31 cellular contexts compared by ENCODE assay signal in the genomic region with DNA sequence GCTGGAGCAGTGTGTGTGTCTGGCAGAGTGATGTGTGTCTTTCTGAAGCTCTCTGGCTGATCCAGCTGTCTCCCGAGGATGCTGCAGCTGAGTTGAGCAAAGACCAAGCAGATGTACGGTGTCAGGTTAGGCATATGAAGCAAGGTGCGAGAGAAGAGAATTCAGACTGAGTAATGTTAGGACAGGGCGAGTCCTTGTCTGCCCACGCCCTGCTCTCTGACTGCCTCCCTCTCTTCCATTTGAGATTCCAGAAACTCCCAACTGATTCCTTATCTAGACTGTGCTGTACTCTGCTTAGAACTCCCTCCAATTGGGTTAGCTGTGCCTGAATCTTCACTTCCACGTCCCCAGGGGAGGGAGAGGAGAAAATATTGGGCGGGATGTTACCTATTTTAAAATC. TPM values are rescaled to one million over a fixed set of nuclear protein-coding genes. Genes with fewer than 3 reads are reported as not detected.
DNase-seq lines count a peak whose midpoint lies in the region; ATAC-seq and TF ChIP-seq lines count a peak whose summit lies in the region.
"Had no signal": no experiment of that assay in that cellular context is flagged by ENCODE, and none has a peak within 500 bp of the region (broad histone marks: within the 10 kb centered on the region; RNA-seq: fewer than 3 reads in every experiment).

No MANE protein-coding gene starts in this region.

- no peaks in the 10 kb centered on the region for H3K36me3 ChIP-seq in neural progenitor cell
- H3K36me3 ChIP-seq: HAP-1 had no signal

- no peak for DNase-seq in stimulated activated naive CD8-positive, alpha-beta T cell treated with anti-CD3 and anti-CD28 coated beads, Interleukin-15, amount 100 ng/mL, for 72 hours
- DNase-seq in caudate nucleus (lab: John Stamatoyannopoulos, UW): peak in 12 of 61 donors; percentile 10 to 83 (median 37)
- DNase-seq in neural crest cell (ENCODE audit: low read depth, low spot score): no peak
- DNase-seq in neural progenitor cell (ENCODE audit: low spot score): no peak
- no peak for DNase-seq in activated naive CD8-positive, alpha-beta T cell treated with anti-CD3 and anti-CD28 coated beads for 36 hours
- DNase-seq in KBM-7: no peak
- DNase-seq: Caco-2; CD8-positive, alpha-beta T cell; DMS 273 treated with DMSO at 0.1 percent for 48 hours; DMS79; EL; GDM1; GM23248; HFFc6; NCI-H1092; NCI-H1417 treated with DMSO at 0.1 percent for 48 hours; NCI-H1694 treated with DMSO at 0.1 percent for 48 hours; NCI-H2081 treated with DMSO at 0.1 percent for 48 hours; NCI-H446 treated with DMSO at 0.1 percent for 48 hours; NCI-H526; NCI-H82; NK-92 treated with Interleukin-12 subunit alpha and Interleukin-12 subunit beta, amount 100 ng/mL, for 24 hours; RPMI8226; SIG-M5 had no signal

- H3F3A ChIP-seq in neural progenitor cell (ENCODE audit: low read depth): no peaks in the 10 kb centered on the region

- H3K4me1 Mint-ChIP-seq in stimulated activated naive CD8-positive, alpha-beta T cell treated with anti-CD3 and anti-CD28 coated beads, Interleukin-15, Interleukin-2, amounts not matched to agents 100 ng/mL and 50 ng/mL, for 24 hours (ENCODE audit: low read depth): peaks cover 10% of the 10 kb centered on the region
- H3K4me1 Mint-ChIP-seq in stimulated activated naive CD8-positive, alpha-beta T cell treated with anti-CD3 and anti-CD28 coated beads, Interleukin-15, amount 100 ng/mL, for 72 hours: peaks cover 6% of the 10 kb centered on the region
- no peaks in the 10 kb centered on the region for H3K4me1 Mint-ChIP-seq in neural crest cell
- H3K4me1 Mint-ChIP-seq in neural progenitor cell: peaks cover 18% of the 10 kb centered on the region
- peaks cover 11% of the 10 kb centered on the region for H3K4me1 Mint-ChIP-seq in activated naive CD8-positive, alpha-beta T cell treated with anti-CD3 and anti-CD28 coated beads for 36 hours

- H3K4me3 ChIP-seq in neural progenitor cell: no peak overlapping the region
- H3K4me3 ChIP-seq: GM12878, GM23248, HAP-1, SK-N-MC had no signal

- H3K9me3 ChIP-seq in neural progenitor cell (ENCODE audit: low read depth): no peaks in the 10 kb centered on the region
- H3K9me3 ChIP-seq: Caco-2, HAP-1 had no signal

- no peaks in the 10 kb centered on the region for H3K36me3 Mint-ChIP-seq in stimulated activated naive CD8-positive, alpha-beta T cell treated with anti-CD3 and anti-CD28 coated beads, Interleukin-15, Interleukin-2, amounts not matched to agents 100 ng/mL and 50 ng/mL, for 24 hours (ENCODE audit: low read depth)
- H3K36me3 Mint-ChIP-seq in neural crest cell (ENCODE audit: low read depth): no peaks in the 10 kb centered on the region
- no peaks in the 10 kb centered on the region for H3K36me3 Mint-ChIP-seq in neural progenitor cell
- H3K36me3 Mint-ChIP-seq in activated naive CD8-positive, alpha-beta T cell treated with anti-CD3 and anti-CD28 coated beads for 36 hours: no peaks in the 10 kb centered on the region
- H3K36me3 Mint-ChIP-seq: CD8-positive, alpha-beta T cell; IgD-negative memory B cell had no signal

- no peak overlapping the region for H2AFZ ChIP-seq in neural progenitor cell (replicated peaks)
- H2AFZ ChIP-seq: GM23248 had no signal

- H3K27me3 Mint-ChIP-seq in stimulated activated naive CD8-positive, alpha-beta T cell treated with anti-CD3 and anti-CD28 coated beads, Interleukin-15, Interleukin-2, amounts not matched to agents 100 ng/mL and 50 ng/mL, for 24 hours: peaks cover 33% of the 10 kb centered on the region
- peaks cover 10% of the 10 kb centered on the region for H3K27me3 Mint-ChIP-seq in stimulated activated naive CD8-positive, alpha-beta T cell treated with anti-CD3 and anti-CD28 coated beads, Interleukin-15, amount 100 ng/mL, for 72 hours
- peaks cover 6% of the 10 kb centered on the region for H3K27me3 Mint-ChIP-seq in neural crest cell (ENCODE audit: low read depth)
- H3K27me3 Mint-ChIP-seq in neural progenitor cell (ENCODE audit: insufficient read depth, low read depth): peaks cover 5% of the 10 kb centered on the region
- peaks cover 17% of the 10 kb centered on the region for H3K27me3 Mint-ChIP-seq in activated naive CD8-positive, alpha-beta T cell treated with anti-CD3 and anti-CD28 coated beads for 36 hours

- ATAC-seq in stimulated activated naive CD8-positive, alpha-beta T cell treated with anti-CD3 and anti-CD28 coated beads, Interleukin-15, amount 100 ng/mL, for 72 hours: no peak
- ATAC-seq: CD8-positive, alpha-beta T cell; GM12878 had no signal

- no peak overlapping the region for H3K9ac ChIP-seq in neural progenitor cell
- H3K9ac ChIP-seq: GM23248 had no signal

- no peak overlapping the region for H3K4me3 Mint-ChIP-seq in stimulated activated naive CD8-positive, alpha-beta T cell treated with anti-CD3 and anti-CD28 coated beads, Interleukin-15, Interleukin-2, amounts not matched to agents 100 ng/mL and 50 ng/mL, for 24 hours
- no peak overlapping the region for H3K4me3 Mint-ChIP-seq in stimulated activated naive CD8-positive, alpha-beta T cell treated with anti-CD3 and anti-CD28 coated beads, Interleukin-15, amount 100 ng/mL, for 72 hours
- H3K4me3 Mint-ChIP-seq in neural crest cell (no peak overlapping the region), neural progenitor cell (no peak overlapping the region)
- H3K4me3 Mint-ChIP-seq in activated naive CD8-positive, alpha-beta T cell treated with anti-CD3 and anti-CD28 coated beads for 36 hours: no peak overlapping the region
- H3K4me3 Mint-ChIP-seq: CD8-positive, alpha-beta T cell; HFFc6; IgD-negative memory B cell had no signal

- H4K20me1 ChIP-seq in neural progenitor cell (ENCODE audit: low read depth): no peaks in the 10 kb centered on the region

- no peaks in the 10 kb centered on the region for H3K9me3 Mint-ChIP-seq in stimulated activated naive CD8-positive, alpha-beta T cell treated with anti-CD3 and anti-CD28 coated beads, Interleukin-15, Interleukin-2, amounts not matched to agents 100 ng/mL and 50 ng/mL, for 24 hours
- no peaks in the 10 kb centered on the region for H3K9me3 Mint-ChIP-seq in stimulated activated naive CD8-positive, alpha-beta T cell treated with anti-CD3 and anti-CD28 coated beads, Interleukin-15, amount 100 ng/mL, for 72 hours
- no peaks in the 10 kb centered on the region for H3K9me3 Mint-ChIP-seq in neural crest cell
- H3K9me3 Mint-ChIP-seq in neural progenitor cell: no peaks in the 10 kb centered on the region
- no peaks in the 10 kb centered on the region for H3K9me3 Mint-ChIP-seq in activated naive CD8-positive, alpha-beta T cell treated with anti-CD3 and anti-CD28 coated beads for 36 hours
- H3K9me3 Mint-ChIP-seq: CD8-positive, alpha-beta T cell; HFFc6; IgD-negative memory B cell had no signal

- in situ Hi-C loops in KBM-7 (cut with MboI; ENCODE audit: low pct_unique_long_range_greater_than_20kb, low sequenced_read_pairs): no loop called here

- H3K27ac ChIP-seq in caudate nucleus (ENCODE audit: low read depth, low read length) (peak overlapping the region; percentile 24), neural progenitor cell (no peak overlapping the region)
- H3K27ac ChIP-seq: C4-2B, GM23248, SK-N-MC had no signal

- no peaks in the 10 kb centered on the region for H3K27me3 ChIP-seq in neural progenitor cell

- H3K79me2 ChIP-seq in neural progenitor cell (ENCODE audit: low read depth): no peaks in the 10 kb centered on the region

- no peak for TF ChIP-seq CTCF in neural crest cell (conservative IDR thresholded peaks at IDR 0.05)
- TF ChIP-seq CTCF in neural progenitor cell (IDR thresholded peaks at IDR 0.05): no peak

- H3K4me2 ChIP-seq in neural progenitor cell: no peak overlapping the region

- peaks cover 10% of the 10 kb centered on the region for H3K4me1 ChIP-seq in neural progenitor cell

- peak overlapping the region; percentile 27 for H3K27ac Mint-ChIP-seq in stimulated activated naive CD8-positive, alpha-beta T cell treated with anti-CD3 and anti-CD28 coated beads, Interleukin-15, Interleukin-2, amounts not matched to agents 100 ng/mL and 50 ng/mL, for 24 hours
- no peak overlapping the region for H3K27ac Mint-ChIP-seq in stimulated activated naive CD8-positive, alpha-beta T cell treated with anti-CD3 and anti-CD28 coated beads, Interleukin-15, amount 100 ng/mL, for 72 hours
- peak overlapping the region; percentile 76 for H3K27ac Mint-ChIP-seq in neural crest cell (ENCODE audit: unreplicated experiment)
- no peak overlapping the region for H3K27ac Mint-ChIP-seq in neural progenitor cell
- H3K27ac Mint-ChIP-seq in activated naive CD8-positive, alpha-beta T cell treated with anti-CD3 and anti-CD28 coated beads for 36 hours: no peak overlapping the region
- H3K27ac Mint-ChIP-seq: CD8-positive, alpha-beta T cell; HFFc6; IgD-negative memory B cell had no signal

RNA-seq across cellular contexts. Expression of gene LPIN1, which starts 25.7 kb away (rescaled TPM):
- 42.3 and 43.9 TPM in 2 replicates for total RNA-seq in neural crest cell
- 18.0 and 22.9 TPM in 2 replicates for total RNA-seq in neural progenitor cell (ENCODE audit: low replicate concordance)
- total RNA-seq in activated naive CD8-positive, alpha-beta T cell treated with anti-CD3 and anti-CD28 coated beads for 36 hours: 10 to 100 TPM; 24.1 to 25.2 TPM

RNA-seq across cellular contexts. Expression of gene NTSR2, which starts 50.8 kb away (rescaled TPM):
- total RNA-seq in neural crest cell (not detected in 2 replicates), neural progenitor cell (ENCODE audit: low replicate concordance) (not detected in 2 replicates)
- not detected for total RNA-seq in activated naive CD8-positive, alpha-beta T cell treated with anti-CD3 and anti-CD28 coated beads for 36 hours
- total RNA-seq: A673; Caco-2; CD8-positive, alpha-beta T cell; GM12878; GM23248; HFFc6 had no signal

Comparison
In these comparisons a context has a peak if more than half of its experiments do, and no peak if none do; other contexts are left out.
1. H3K27ac Mint-ChIP-seq: peak in stimulated activated naive CD8-positive, alpha-beta T cell treated with anti-CD3 and anti-CD28 coated beads, Interleukin-15, Interleukin-2, amounts not matched to agents 100 ng/mL and 50 ng/mL, for 24 hours (single experiment) and neural crest cell (single experiment); none in stimulated activated naive CD8-positive, alpha-beta T cell treated with anti-CD3 and anti-CD28 coated beads, Interleukin-15, amount 100 ng/mL, for 72 hours (0 of 2), neural progenitor cell (single experiment) and activated naive CD8-positive, alpha-beta T cell treated with anti-CD3 and anti-CD28 coated beads for 36 hours (single experiment).